In the genomic region with DNA sequence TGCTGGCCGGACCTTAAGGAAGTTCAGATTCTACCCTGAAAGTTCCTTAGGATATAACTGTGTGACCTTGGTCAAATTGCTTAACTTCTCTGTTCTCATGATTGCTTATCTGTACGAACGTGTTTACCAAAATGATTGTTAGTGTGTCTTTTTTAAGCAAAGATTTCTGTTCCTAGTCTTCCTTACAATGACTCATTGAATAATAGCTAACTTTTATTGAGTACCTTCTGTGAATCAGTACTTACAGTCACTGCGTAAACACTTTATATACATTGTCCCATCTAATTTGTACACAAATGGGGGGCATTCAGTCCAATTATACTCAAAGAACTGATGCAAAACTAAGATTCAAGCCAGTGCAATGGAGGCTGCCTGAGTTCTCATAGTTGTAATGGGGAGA, we compare ENCODE assay signal across 13 cellular contexts.
"Had no signal": no experiment of that assay in that cellular context is flagged by ENCODE, and none has a peak within 500 bp of the region (broad histone marks: within the 10 kb centered on the region; RNA-seq: fewer than 3 reads in every experiment).

No MANE protein-coding gene starts in this region.

- H3K36me3 ChIP-seq: ascending aorta, left ventricle myocardium inferior had no signal

- H3K9me3 ChIP-seq: left ventricle myocardium inferior, mucosa of descending colon, tibial artery had no signal

- H3K27me3 ChIP-seq: ascending aorta, tibial artery had no signal

- DNase-seq: activated CD4-positive, alpha-beta memory T cell treated with anti-CD3 and anti-CD28 coated beads for 36 hours; activated CD4-positive, alpha-beta T cell treated with anti-CD3 and anti-CD28 coated beads for 1 hour; activated CD8-positive, alpha-beta memory T cell treated with anti-CD3 and anti-CD28 coated beads, Interleukin-2, amount 10 ng/mL, durations not matched to agents 7 days and 5 days; activated naive CD4-positive, alpha-beta T cell treated with anti-CD3 and anti-CD28 coated beads for 36 hours; activated naive CD8-positive, alpha-beta T cell treated with anti-CD3 and anti-CD28 coated beads, Interleukin-2, amount 50 U/mL, for 24 hours; activated T-cell treated with anti-CD3 and anti-CD28 coated beads, Interleukin-2, amount 50 U/mL, for 1 hour; kidney; left ventricle myocardium inferior; mucosa of descending colon; stimulated activated CD4-positive, alpha-beta T cell treated with anti-CD3 and anti-CD28 coated beads, Interleukin-4, amount 100 ng/mL, for 24 hours; T1000; tibial artery had no signal

- ATAC-seq: mucosa of descending colon had no signal

- H3K4me3 ChIP-seq: ascending aorta, left ventricle myocardium inferior, mucosa of descending colon, tibial artery had no signal

- H3K27ac ChIP-seq: ascending aorta, left ventricle myocardium inferior, tibial artery had no signal
